In genomic region chr11:77967121-77967520, GRCh38 we compare ENCODE assay signal across 31 cellular contexts.
"Had no signal": no experiment of that assay in that cellular context is flagged by ENCODE, and none has a peak within 500 bp of the region (broad histone marks: within the 10 kb centered on the region; RNA-seq: fewer than 3 reads in every experiment).

No MANE protein-coding gene starts in this region.

- ATAC-seq: activated naive CD4-positive, alpha-beta T cell treated with anti-CD3 and anti-CD28 coated beads, Interleukin-2, amount 50 U/mL, for 72 hours; activated T-cell treated with anti-CD3 and anti-CD28 coated beads, Interleukin-2, amount 50 U/mL, for 72 hours; gastroesophageal sphincter; heart right ventricle; WTC11 had no signal

- FAIRE-seq: colon, endometrium, endothelial cell of umbilical vein had no signal

- DNase-seq: activated CD4-positive, alpha-beta memory T cell treated with anti-CD3 and anti-CD28 coated beads, Interleukin-2, amount 10 ng/mL, durations not matched to agents 7 days and 5 days; activated CD4-positive, alpha-beta T cell treated with anti-CD3 and anti-CD28 coated beads for 1 hour; activated CD4-positive, alpha-beta T cell treated with anti-CD3 and anti-CD28 coated beads for 4 hours; activated CD4-positive, alpha-beta T cell treated with anti-CD3 and anti-CD28 coated beads, Interleukin-2, amount 10 ng/mL, durations not matched to agents 7 days and 5 days; activated CD4-positive, alpha-beta T cell treated with anti-CD3 and anti-CD28 coated beads, Interleukin-2, amount 50 U/mL, for 4 hours; activated CD8-positive, alpha-beta memory T cell treated with anti-CD3 and anti-CD28 coated beads, Interleukin-2, amount 50 U/mL, for 48 hours; activated gamma-delta T cell; activated naive CD4-positive, alpha-beta T cell; activated naive CD4-positive, alpha-beta T cell treated with anti-CD3 and anti-CD28 coated beads, Interleukin-2, amount 10 ng/mL, durations not matched to agents 7 days and 5 days; activated naive CD8-positive, alpha-beta T cell treated with anti-CD3 and anti-CD28 coated beads, Interleukin-2, amount 10 ng/mL, durations not matched to agents 7 days and 5 days; activated T-cell treated with anti-CD3 and anti-CD28 coated beads for 4 hours; activated T-cell treated with anti-CD3 and anti-CD28 coated beads, Interleukin-2, amount 50 U/mL, for 24 hours; activated T-cell treated with anti-CD3 and anti-CD28 coated beads, Interleukin-2, amount 50 U/mL, for 72 hours; central memory CD4-positive, alpha-beta T cell; cortex of kidney; effector CD8-positive, alpha-beta T cell; esophagus squamous epithelium; heart right ventricle; T-helper 2 cell had no signal

- H3K27ac ChIP-seq: ascending aorta, breast epithelium, cardiac muscle cell, epithelial cell of prostate, esophagus squamous epithelium, gastroesophageal sphincter, heart right ventricle, hepatocyte, VCaP had no signal
